ENCODE assay signal across 17 cellular contexts in genomic region chr10:71191459-71192113, GRCh38.
"Had no signal": no experiment of that assay in that cellular context is flagged by ENCODE, and none has a peak within 500 bp of the region (broad histone marks: within the 10 kb centered on the region; RNA-seq: fewer than 3 reads in every experiment).

No MANE protein-coding gene starts in this region.

- H3K27ac Mint-ChIP-seq: activated CD4-positive, alpha-beta memory T cell treated with anti-CD3 and anti-CD28 coated beads for 36 hours; activated T-helper 17 cell treated with anti-CD3 and anti-CD28 coated beads, Interleukin-2, amount 50 U/mL, for 72 hours; naive thymus-derived CD4-positive, alpha-beta T cell had no signal

- H3K4me3 ChIP-seq: adrenal gland, gastrocnemius medialis, lung, prostate gland, sigmoid colon, upper lobe of left lung had no signal

- H3K36me3 Mint-ChIP-seq: activated CD4-positive, alpha-beta memory T cell treated with anti-CD3 and anti-CD28 coated beads for 36 hours; naive thymus-derived CD4-positive, alpha-beta T cell had no signal

- H3K4me1 ChIP-seq: prostate gland had no signal

- H3K36me3 ChIP-seq: adrenal gland, gastrocnemius medialis, prostate gland, sigmoid colon, upper lobe of left lung had no signal

- H3K4me1 Mint-ChIP-seq: activated T-helper 17 cell treated with anti-CD3 and anti-CD28 coated beads, Interleukin-2, amount 50 U/mL, for 72 hours; naive thymus-derived CD4-positive, alpha-beta T cell had no signal

- H3K27ac ChIP-seq: adrenal gland, gastrocnemius medialis, prostate gland, sigmoid colon, upper lobe of left lung had no signal

- H3K27me3 ChIP-seq: adrenal gland, sigmoid colon, upper lobe of left lung had no signal

- DNase-seq: activated CD4-positive, alpha-beta memory T cell treated with anti-CD3 and anti-CD28 coated beads for 36 hours; activated CD8-positive, alpha-beta memory T cell treated with anti-CD3 and anti-CD28 coated beads, Interleukin-2, amount 50 U/mL, for 48 hours; activated naive CD4-positive, alpha-beta T cell treated with anti-CD3 and anti-CD28 coated beads, Interleukin-2, amount 50 U/mL, for 16 hours; cortex of kidney; effector CD8-positive, alpha-beta T cell; gastrocnemius medialis; kidney glomerular epithelial cell; naive thymus-derived CD4-positive, alpha-beta T cell; nucleus accumbens; sigmoid colon; stimulated activated naive CD4-positive, alpha-beta T cell; T-helper 2 cell; upper lobe of left lung had no signal

- H3K9me3 Mint-ChIP-seq: activated CD4-positive, alpha-beta memory T cell treated with anti-CD3 and anti-CD28 coated beads for 36 hours had no signal

- H3K4me3 Mint-ChIP-seq: activated CD4-positive, alpha-beta memory T cell treated with anti-CD3 and anti-CD28 coated beads for 36 hours; activated T-helper 17 cell treated with anti-CD3 and anti-CD28 coated beads, Interleukin-2, amount 50 U/mL, for 72 hours; naive thymus-derived CD4-positive, alpha-beta T cell had no signal

- H3K9me3 ChIP-seq: adrenal gland, gastrocnemius medialis, prostate gland, upper lobe of left lung had no signal

- ATAC-seq: activated T-helper 17 cell treated with anti-CD3 and anti-CD28 coated beads, Interleukin-2, amount 50 U/mL, for 72 hours; gastrocnemius medialis; naive thymus-derived CD4-positive, alpha-beta T cell had no signal
